In the genomic region with DNA sequence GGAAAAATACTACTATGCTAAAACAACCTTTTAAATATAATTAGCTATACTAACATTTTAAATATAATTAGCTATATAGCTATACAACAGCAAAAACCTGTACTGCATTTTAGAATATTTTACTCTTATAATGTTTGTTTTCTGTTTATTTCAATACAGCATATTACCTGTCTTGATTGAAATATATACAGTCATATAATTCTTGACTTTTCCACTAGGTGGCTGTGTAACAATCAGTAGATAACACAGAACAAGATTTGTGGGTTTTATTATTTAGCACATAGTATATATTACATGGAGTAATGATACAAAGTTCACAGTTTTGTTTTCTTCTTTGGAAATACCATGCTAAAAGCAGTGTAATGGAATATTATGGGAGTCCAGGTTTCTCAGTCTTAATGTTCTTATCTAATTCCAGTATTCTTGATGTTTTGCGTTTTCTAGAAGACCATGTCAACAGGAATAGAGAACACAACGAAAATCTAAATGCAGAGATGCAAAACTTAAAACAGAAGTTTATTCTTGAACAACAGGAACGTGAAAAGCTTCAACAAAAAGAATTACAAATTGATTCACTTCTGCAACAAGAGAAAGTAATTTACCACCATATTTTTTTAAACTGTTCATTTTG, we compare ENCODE assay signal across 8 cellular contexts. TPM values are rescaled to one million over a fixed set of nuclear protein-coding genes. Genes with fewer than 3 reads are reported as not detected.
DNase-seq lines count a peak whose midpoint lies in the region; ATAC-seq, FAIRE-seq and TF ChIP-seq lines count a peak whose summit lies in the region.

No MANE protein-coding gene starts in this region.

- POLR2A ChIA-PET in BJ (lab: Charles Lee) (no interaction called here), Panc1 (lab: Charles Lee) (interaction anchor here (0.6 kb wide), 1 partner anchor 1364 kb away, joined by 5 read pairs; no protein-coding TSS in a partner anchor)

- H3K4me1 Mint-ChIP-seq in immature natural killer cell = no peaks in the 10 kb centered on the region

- no peaks in the 10 kb centered on the region for H3K36me3 Mint-ChIP-seq in immature natural killer cell

- in situ Hi-C loops in Panc1 (cut with HindIII; ENCODE audit: low pct_unique_long_range_greater_than_20kb, low sequenced_read_pairs) = no loop called here

- CTCF ChIA-PET in BJ (lab: Yijun Ruan, JAX) = interaction anchor here (0.8 to 2.1 kb wide), 10 partner anchors 9 to 35 kb away, joined by 3 to 12 read pairs (median 6); partner anchors contain the start of genes HMMR, MAT2B and NUDCD2
- CTCF ChIA-PET in Panc1 (lab: Charles Lee) = no interaction called here

- no peak overlapping the region for H3K4me3 ChIP-seq in BJ (ENCODE audit: low read depth, low read length)
- H3K4me3 ChIP-seq in Panc1 (ENCODE audit: low read depth in 2 of 2, low read length in 2 of 2) = no peak overlapping the region

- H3K36me3 ChIP-seq in BJ (ENCODE audit: control insufficient read depth, insufficient read depth, low read length) (no peaks in the 10 kb centered on the region), Panc1 (ENCODE audit: control insufficient read depth, insufficient read depth, low read length) (peaks cover 47% of the 10 kb centered on the region)

- FAIRE-seq in urothelium cell line (lab: Jason Lieb, UNC) = no peak

- H3K27ac Mint-ChIP-seq in immature natural killer cell = no peak overlapping the region

- H3K4me1 ChIP-seq in Panc1 (ENCODE audit: control insufficient read depth, insufficient read depth, low read length) = no peaks in the 10 kb centered on the region; the same call in 1 of the 2 replicates

- H3K9me3 ChIP-seq in Panc1 (ENCODE audit: control insufficient read depth, insufficient read depth, low read depth, low read length) = no peaks in the 10 kb centered on the region

- TF ChIP-seq CTCF in BJ (IDR thresholded peaks at IDR 0.05; ENCODE audit: insufficient read depth, low read depth, low read length) (peak; percentile 42; the same call in 1 of the 2 replicates), Panc1 (IDR thresholded peaks at IDR 0.05) (peak; percentile 33; the same call in 1 of the 2 replicates)

- no peak overlapping the region for H3K4me3 Mint-ChIP-seq in immature natural killer cell

- H3K27me3 ChIP-seq in BJ (ENCODE audit: control insufficient read depth, insufficient read depth, low read length) (no peaks in the 10 kb centered on the region), Panc1 (ENCODE audit: control insufficient read depth, insufficient read depth, low read length) (no peaks in the 10 kb centered on the region)

- no peaks in the 10 kb centered on the region for H3K9me3 Mint-ChIP-seq in immature natural killer cell

- ATAC-seq in GM21515 (IDR thresholded peaks at IDR 0.05; ENCODE audit: unreplicated experiment) = peak; percentile 84
- 0 out of 2 replicates have a peak, but pooled peaks have one; percentile 66 for ATAC-seq in Panc1

- intact Hi-C loops in Panc1 (cut with micrococcal nuclease; ENCODE audit: unreplicated experiment) = no loop called here

- BruUV-seq in Panc1 (replicated peaks; lab: Mats Ljungman, UMichigan) = no TSS peak

- H3K27ac ChIP-seq in Panc1 (ENCODE audit: low read length) = no peak overlapping the region

- peaks cover 0 to 2% (median 0%) of the 10 kb centered on the region in 3 donors for H3K27me3 Mint-ChIP-seq in immature natural killer cell (ENCODE audit: low read depth in 3 of 3)

- DNase-seq in BJ (ENCODE audit: low read depth) = no peak
- DNase-seq in Panc1 (ENCODE audit: low read depth, low spot score) = no peak
- DNase-seq in immature natural killer cell = peak; percentile 19 to 36 (median 25)
- DNase-seq in activated naive CD4-positive, alpha-beta T cell (lab: John Stamatoyannopoulos, UW) = no peak
- no peak for DNase-seq in NCI-H2227 (lab: John Stamatoyannopoulos, UW; ENCODE audit: unreplicated experiment)
- DNase-seq in RPMI8226 = no peak
- DNase-seq in urothelium cell line (ENCODE audit: low spot score) = no peak

RNA-seq across cellular contexts. Expression of gene HMMR, which starts 13.3 kb away (rescaled TPM):
- polyA plus RNA-seq in BJ (2011; rRNA removed) (5.4 and 12.0 TPM in 2 replicates), immature natural killer cell (1 to 10 TPM in 1 of 3 donors, under 1 TPM in 1, not detected in 1; 0.98 to 1.4 TPM)
- 2.4 and 2.7 TPM in 2 replicates for polyA minus RNA-seq in BJ (2011; rRNA and poly(A)+ RNA removed)
- total RNA-seq in Panc1 (2021; ENCODE audit: unreplicated experiment) = 42.5 TPM
- 10.5 TPM for polyA plus RNA-seq in Panc1 (2012; ENCODE audit: insufficient read length)

RNA-seq across cellular contexts. Expression of gene NUDCD2, which starts 13.8 kb away (rescaled TPM):
- polyA plus RNA-seq in BJ (2011; rRNA removed) = 2.5 and 6.2 TPM in 2 replicates
- 0.77 and 1.7 TPM in 2 replicates for polyA minus RNA-seq in BJ (2011; rRNA and poly(A)+ RNA removed)
- total RNA-seq in Panc1 (2021; ENCODE audit: unreplicated experiment) = 58.6 TPM
- polyA plus RNA-seq in Panc1 (2012; ENCODE audit: insufficient read length) = 57.1 TPM
- polyA plus RNA-seq in immature natural killer cell = 10 to 100 TPM; 40.5 to 56.3 (median 43.5) TPM

RNA-seq across cellular contexts. Expression of gene MAT2B, which starts 31.7 kb away (rescaled TPM):
- polyA plus RNA-seq in BJ (2011; rRNA removed) (23.5 and 40.3 TPM in 2 replicates), immature natural killer cell (100 to 1,000 TPM; 336 to 512 (median 345) TPM)
- 16.9 and 19.7 TPM in 2 replicates for polyA minus RNA-seq in BJ (2011; rRNA and poly(A)+ RNA removed)
- 52.1 TPM for total RNA-seq in Panc1 (2021; ENCODE audit: unreplicated experiment)
- 61.2 TPM for polyA plus RNA-seq in Panc1 (2012; ENCODE audit: insufficient read length)

RNA-seq across cellular contexts. Expression of gene CCNG1, which starts 36.3 kb away (rescaled TPM):
- polyA plus RNA-seq in BJ (2011; rRNA removed) = 74.2 and 125 TPM in 2 replicates
- polyA minus RNA-seq in BJ (2011; rRNA and poly(A)+ RNA removed) = 45.4 and 65.9 TPM in 2 replicates
- 117 TPM for total RNA-seq in Panc1 (2021; ENCODE audit: unreplicated experiment)
- 53.0 TPM for polyA plus RNA-seq in Panc1 (2012; ENCODE audit: insufficient read length)
- 100 to 1,000 TPM in 1 of 3 donors, 10 to 100 TPM in 2; 67.5 to 118 (median 92.9) TPM for polyA plus RNA-seq in immature natural killer cell

Comparison
In these comparisons a context has a peak if more than half of its experiments do, and no peak if none do; other contexts are left out.
1. DNase-seq: peak in immature natural killer cell (3 of 3); none in BJ (single experiment), Panc1 (single experiment), activated naive CD4-positive, alpha-beta T cell (0 of 4), NCI-H2227 (single experiment), RPMI8226 (single experiment) and urothelium cell line (single experiment).